8 cellular contexts compared by ENCODE assay signal in the genomic region with DNA sequence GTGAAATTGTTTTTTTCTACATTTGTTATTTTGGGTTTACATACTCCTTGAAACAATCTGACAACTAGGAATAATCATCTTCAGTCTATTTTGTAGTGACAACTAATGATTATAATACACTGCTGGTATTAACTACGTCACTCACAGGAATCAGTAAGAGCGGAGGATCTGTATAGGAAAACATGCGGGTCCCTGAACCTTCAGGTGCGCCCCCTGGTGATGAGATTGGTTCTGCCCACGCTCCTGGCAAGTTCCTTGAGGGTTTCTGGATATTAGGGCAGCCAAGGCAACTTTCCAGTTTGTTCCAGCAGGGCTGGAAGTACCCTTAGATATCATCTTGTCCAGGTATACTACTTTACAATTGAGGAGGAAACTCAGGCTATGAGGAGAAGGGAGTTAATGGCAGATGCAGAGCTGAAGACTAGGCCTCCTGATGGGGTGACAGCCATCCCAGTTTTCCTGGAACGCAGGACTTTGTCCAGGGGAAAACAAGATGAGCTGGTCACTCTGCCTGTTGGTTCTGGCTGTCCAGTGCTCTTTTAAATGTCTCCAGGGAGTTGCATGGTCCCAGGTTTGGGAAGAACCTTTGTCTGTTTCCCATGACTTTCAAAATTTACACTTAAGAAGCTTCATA. TPM values are rescaled to one million over a fixed set of nuclear protein-coding genes. Genes with fewer than 3 reads are reported as not detected.
DNase-seq lines count a peak whose midpoint lies in the region; ATAC-seq and TF ChIP-seq lines count a peak whose summit lies in the region.

No MANE protein-coding gene starts in this region.

- no peak for TF ChIP-seq POLR2A in thyroid gland (IDR thresholded peaks at IDR 0.05)

- H3K4me3 Mint-ChIP-seq in activated T-helper 17 cell treated with anti-CD3 and anti-CD28 coated beads, Interleukin-2, amount 50 U/mL, for 72 hours = no peak overlapping the region
- H3K4me3 Mint-ChIP-seq in osteocyte (ENCODE audit: unreplicated experiment) = no peak overlapping the region

- H3K27ac Mint-ChIP-seq in activated T-helper 17 cell treated with anti-CD3 and anti-CD28 coated beads, Interleukin-2, amount 50 U/mL, for 72 hours = no peak overlapping the region
- no peak overlapping the region for H3K27ac Mint-ChIP-seq in osteocyte (ENCODE audit: unreplicated experiment)

- H3K4me2 ChIP-seq in KMS-11 = no peak overlapping the region

- H3K36me3 Mint-ChIP-seq in activated T-helper 17 cell treated with anti-CD3 and anti-CD28 coated beads, Interleukin-2, amount 50 U/mL, for 72 hours (ENCODE audit: low read depth) = no peaks in the 10 kb centered on the region
- no peaks in the 10 kb centered on the region for H3K36me3 Mint-ChIP-seq in osteocyte (ENCODE audit: unreplicated experiment)

- H3K9ac ChIP-seq in KMS-11 = no peak overlapping the region

- WGBS in thyroid gland, 2 donors = 19 to 25% methylated on average over 6 of the region's 6 CpGs

- no peaks in the 10 kb centered on the region for H3K9me3 ChIP-seq in thyroid gland

- no peaks in the 10 kb centered on the region for H3K9me3 Mint-ChIP-seq in activated T-helper 17 cell treated with anti-CD3 and anti-CD28 coated beads, Interleukin-2, amount 50 U/mL, for 72 hours
- no peaks in the 10 kb centered on the region for H3K9me3 Mint-ChIP-seq in osteocyte (ENCODE audit: unreplicated experiment)

- peak; percentile 71 for TF ChIP-seq CTCF in KMS-11 (conservative IDR thresholded peaks at IDR 0.05; ENCODE audit: low read depth, low read length)
- peak; percentile 90 for TF ChIP-seq CTCF in fibroblast of villous mesenchyme (IDR thresholded peaks at IDR 0.05; ENCODE audit: insufficient read depth, low read depth, low read length)
- peak; percentile 86 for TF ChIP-seq CTCF in osteocyte (IDR thresholded peaks at IDR 0.05)
- peak in 5 of 6 experiments; percentile 40 to 65 (median 54) for TF ChIP-seq CTCF in thyroid gland (IDR thresholded peaks at IDR 0.05)

- H3K4me1 Mint-ChIP-seq in activated T-helper 17 cell treated with anti-CD3 and anti-CD28 coated beads, Interleukin-2, amount 50 U/mL, for 72 hours = no peaks in the 10 kb centered on the region
- peaks cover 10% of the 10 kb centered on the region for H3K4me1 Mint-ChIP-seq in osteocyte (ENCODE audit: unreplicated experiment)

- H3K27me3 ChIP-seq in KMS-11 (ENCODE audit: insufficient read depth, low read depth) (no peaks in the 10 kb centered on the region), thyroid gland (no peaks in the 10 kb centered on the region)

- H3K36me3 ChIP-seq in KMS-11 (ENCODE audit: insufficient read depth) (no peaks in the 10 kb centered on the region), thyroid gland (no peaks in the 10 kb centered on the region)

- H3K4me3 ChIP-seq in KMS-11 (IDR thresholded peaks at IDR 0.05; ENCODE audit: insufficient read depth, low read depth, low read length) (no peak overlapping the region), fibroblast of villous mesenchyme (ENCODE audit: low read depth, low read length) (no peak overlapping the region), thyroid gland (replicated peaks in 1 of 3) (no peak overlapping the region)

- peak; percentile 44 for DNase-seq in GDM1 (lab: John Stamatoyannopoulos, UW)
- peak; percentile 82 for DNase-seq in SIG-M5 treated with dmso at 0.1 percent for 504 hours (lab: John Stamatoyannopoulos, UW; ENCODE audit: unreplicated experiment)
- peak; percentile 81 for DNase-seq in fibroblast of villous mesenchyme (ENCODE audit: low read depth)
- peak; percentile 90 for DNase-seq in osteocyte (ENCODE audit: extremely low spot score, unreplicated experiment)
- peak; percentile 70 to 73 for DNase-seq in thyroid gland

- H3K27ac ChIP-seq in KMS-11 (no peak overlapping the region), thyroid gland (no peak overlapping the region)

- no peaks in the 10 kb centered on the region for H3K79me2 ChIP-seq in KMS-11 (ENCODE audit: insufficient read depth, low read depth)

- peak; percentile 72 for ATAC-seq in activated T-helper 17 cell treated with anti-CD3 and anti-CD28 coated beads, Interleukin-2, amount 50 U/mL, for 72 hours (replicated peaks)
- ATAC-seq in GM21528 (IDR thresholded peaks at IDR 0.05; ENCODE audit: low FRiP score, unreplicated experiment) = no peak

- no peaks in the 10 kb centered on the region for H3K4me1 ChIP-seq in KMS-11 (ENCODE audit: low read depth, poor library complexity, severe bottlenecking)
- H3K4me1 ChIP-seq in thyroid gland = no peaks in the 10 kb centered on the region

- H4K20me1 ChIP-seq in KMS-11 (ENCODE audit: insufficient read depth) = no peaks in the 10 kb centered on the region

- H3K27me3 Mint-ChIP-seq in activated T-helper 17 cell treated with anti-CD3 and anti-CD28 coated beads, Interleukin-2, amount 50 U/mL, for 72 hours = no peaks in the 10 kb centered on the region
- H3K27me3 Mint-ChIP-seq in osteocyte (ENCODE audit: unreplicated experiment) = no peaks in the 10 kb centered on the region

- H2AFZ ChIP-seq in KMS-11 (ENCODE audit: low read depth) = no peak overlapping the region

- intact Hi-C loops in thyroid gland (cut with DNase I) = no loop called here

RNA-seq across cellular contexts. Expression of a gene that starts 15.0 kb away (rescaled TPM):
- not detected for total RNA-seq in activated T-helper 17 cell treated with anti-CD3 and anti-CD28 coated beads, Interleukin-2, amount 50 U/mL, for 72 hours
- total RNA-seq in fibroblast of villous mesenchyme (not detected in 2 replicates), osteocyte (not detected in 2 replicates), thyroid gland (not detected)

RNA-seq across cellular contexts. Expression of a gene that starts 36.0 kb away (rescaled TPM):
- total RNA-seq in activated T-helper 17 cell treated with anti-CD3 and anti-CD28 coated beads, Interleukin-2, amount 50 U/mL, for 72 hours = 10 to 100 TPM; 24.4 to 30.1 TPM
- total RNA-seq in fibroblast of villous mesenchyme (24.5 and 43.2 TPM in 2 replicates), osteocyte (42.7 and 44.4 TPM in 2 replicates), thyroid gland (10 to 100 TPM; 40.1 to 72.0 (median 49.5) TPM)
